In the genomic region with DNA sequence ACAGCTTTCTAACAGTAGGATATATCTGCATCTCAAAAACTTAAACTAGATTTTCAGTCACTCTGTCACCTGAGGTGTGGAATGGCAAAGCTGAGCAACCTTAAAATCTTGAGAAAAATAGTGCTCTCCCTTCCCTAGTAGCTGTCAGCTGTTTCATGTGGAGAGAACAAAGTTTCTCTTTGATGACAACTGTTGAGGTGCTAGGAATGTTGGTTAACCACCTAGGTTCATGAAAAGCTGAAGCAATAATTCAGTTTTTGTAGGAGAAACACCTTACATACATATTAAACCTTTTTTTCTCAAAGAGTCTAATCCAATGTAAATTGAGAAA, we compare ENCODE assay signal across 19 cellular contexts. TPM values are rescaled to one million over a fixed set of nuclear protein-coding genes. Genes with fewer than 3 reads are reported as not detected.
DNase-seq lines count a peak whose midpoint lies in the region; ATAC-seq and TF ChIP-seq lines count a peak whose summit lies in the region.
"Had no signal": no experiment of that assay in that cellular context is flagged by ENCODE, and none has a peak within 500 bp of the region (broad histone marks: within the 10 kb centered on the region; RNA-seq: fewer than 3 reads in every experiment).

No MANE protein-coding gene starts in this region.

- H3K36me3 ChIP-seq in KMS-11 (ENCODE audit: insufficient read depth), result no peaks in the 10 kb centered on the region
- H3K36me3 ChIP-seq: Peyer's patch had no signal

- peak overlapping the region; percentile 54 for H3K4me2 ChIP-seq in KMS-11

- H3K36me3 Mint-ChIP-seq in activated CD4-positive, alpha-beta T cell treated with anti-CD3 and anti-CD28 coated beads for 36 hours (ENCODE audit: low read depth), result peaks cover 25% of the 10 kb centered on the region
- peaks cover 8% of the 10 kb centered on the region for H3K36me3 Mint-ChIP-seq in chondrocyte (ENCODE audit: low read depth)

- H3K4me1 ChIP-seq in KMS-11 (ENCODE audit: low read depth, poor library complexity, severe bottlenecking), result peaks cover 29% of the 10 kb centered on the region

- H3K4me3 Mint-ChIP-seq in activated CD4-positive, alpha-beta T cell treated with anti-CD3 and anti-CD28 coated beads for 36 hours, result no peak overlapping the region
- no peak overlapping the region for H3K4me3 Mint-ChIP-seq in chondrocyte (ENCODE audit: unreplicated experiment)

- POLR2A ChIA-PET in activated CD4-positive, alpha-beta T cell treated with anti-CD3 and anti-CD28 coated beads for 36 hours (lab: Charles Lee), result no interaction called here

- intact Hi-C loops in activated CD4-positive, alpha-beta T cell treated with anti-CD3 and anti-CD28 coated beads for 36 hours (cut with DNase I, micrococcal nuclease), result no loop called here

- H3K4me1 Mint-ChIP-seq in activated CD4-positive, alpha-beta T cell treated with anti-CD3 and anti-CD28 coated beads for 36 hours, result peaks cover 41% of the 10 kb centered on the region
- peaks cover 44% of the 10 kb centered on the region for H3K4me1 Mint-ChIP-seq in chondrocyte (ENCODE audit: low read depth)

- peak; percentile 60 for ATAC-seq in activated CD4-positive, alpha-beta T cell treated with anti-CD3 and anti-CD28 coated beads for 36 hours
- ATAC-seq in stimulated activated naive CD8-positive, alpha-beta T cell treated with anti-CD3 and anti-CD28 coated beads, Interleukin-15, Interleukin-2, amounts not matched to agents 100 U/mL and 50 U/mL, for 24 hours, result peak; percentile 65
- no peak for ATAC-seq in GM21825 (IDR thresholded peaks at IDR 0.05; ENCODE audit: unreplicated experiment)
- ATAC-seq: HCT116 had no signal

- CTCF ChIA-PET in activated CD4-positive, alpha-beta T cell treated with anti-CD3 and anti-CD28 coated beads for 36 hours (lab: Charles Lee), result interaction anchor here (0.8 kb wide), 1 partner anchor 10 kb away, joined by 3 read pairs; no protein-coding TSS in a partner anchor

- H3K27ac ChIP-seq in KMS-11, result no peak overlapping the region; the same call in 1 of the 2 replicates
- H3K27ac ChIP-seq: HL-60, Peyer's patch had no signal

- no peak overlapping the region for H3K4me3 ChIP-seq in KMS-11 (IDR thresholded peaks at IDR 0.05; ENCODE audit: insufficient read depth, low read depth, low read length)
- H3K4me3 ChIP-seq: Peyer's patch had no signal

- H3K9me3 Mint-ChIP-seq in activated CD4-positive, alpha-beta T cell treated with anti-CD3 and anti-CD28 coated beads for 36 hours (ENCODE audit: low read depth), result peaks cover 9% of the 10 kb centered on the region
- H3K9me3 Mint-ChIP-seq in chondrocyte (ENCODE audit: low read depth), result peaks cover 23% of the 10 kb centered on the region

- no peak for DNase-seq in activated CD4-positive, alpha-beta T cell treated with anti-CD3 and anti-CD28 coated beads for 36 hours
- DNase-seq in activated CD4-positive, alpha-beta T cell treated with anti-CD3 and anti-CD28 coated beads for 4 hours, result no peak
- DNase-seq in chondrocyte (ENCODE audit: low spot score), result no peak
- no peak for DNase-seq in stimulated activated naive CD8-positive, alpha-beta T cell treated with anti-CD3 and anti-CD28 coated beads, Interleukin-15, Interleukin-2, amounts not matched to agents 100 U/mL and 50 U/mL, for 24 hours
- no peak for DNase-seq in middle frontal gyrus (ENCODE audit: extremely low spot score, low spot score)
- no peak for DNase-seq in NCI-H510A treated with DMSO at 0.1 percent for 48 hours (lab: John Stamatoyannopoulos, UW)
- DNase-seq: 8988T, C1 segment of cervical spinal cord, DMS153, MM.1S, NCI-H1417, NCI-H2029, NCI-H510A, Peyer's patch, SHP77 treated with DMSO at 0.1 percent for 48 hours had no signal

- no peaks in the 10 kb centered on the region for H4K20me1 ChIP-seq in KMS-11 (ENCODE audit: insufficient read depth)

- H3K27ac Mint-ChIP-seq in activated CD4-positive, alpha-beta T cell treated with anti-CD3 and anti-CD28 coated beads for 36 hours, result no peak overlapping the region
- peak overlapping the region; percentile 27 for H3K27ac Mint-ChIP-seq in chondrocyte (ENCODE audit: unreplicated experiment)

- H3K79me2 ChIP-seq in KMS-11 (ENCODE audit: insufficient read depth, low read depth), result peaks cover 19% of the 10 kb centered on the region; the same call in 1 of the 2 replicates

- no peaks in the 10 kb centered on the region for H3K27me3 Mint-ChIP-seq in activated CD4-positive, alpha-beta T cell treated with anti-CD3 and anti-CD28 coated beads for 36 hours
- no peaks in the 10 kb centered on the region for H3K27me3 Mint-ChIP-seq in chondrocyte (ENCODE audit: low read depth)

- no peak overlapping the region for H2AFZ ChIP-seq in KMS-11 (ENCODE audit: low read depth)

- no peak for TF ChIP-seq CTCF in KMS-11 (conservative IDR thresholded peaks at IDR 0.05; ENCODE audit: low read depth, low read length)
- no peak for TF ChIP-seq CTCF in chondrocyte (IDR thresholded peaks at IDR 0.05)

- no peak overlapping the region for H3K9ac ChIP-seq in KMS-11

- no peaks in the 10 kb centered on the region for H3K27me3 ChIP-seq in KMS-11 (ENCODE audit: insufficient read depth, low read depth)
- H3K27me3 ChIP-seq: Peyer's patch had no signal

RNA-seq across cellular contexts. Expression of a gene that starts 40.8 kb away (rescaled TPM):
- total RNA-seq in activated CD4-positive, alpha-beta T cell treated with anti-CD3 and anti-CD28 coated beads for 36 hours, result 10 to 100 TPM; 61.1 to 74.9 TPM
- total RNA-seq in chondrocyte, result 106 to 154 TPM (median 110 TPM) in 3 replicates
